ENCODE assay signal across 17 cellular contexts in the genomic region with DNA sequence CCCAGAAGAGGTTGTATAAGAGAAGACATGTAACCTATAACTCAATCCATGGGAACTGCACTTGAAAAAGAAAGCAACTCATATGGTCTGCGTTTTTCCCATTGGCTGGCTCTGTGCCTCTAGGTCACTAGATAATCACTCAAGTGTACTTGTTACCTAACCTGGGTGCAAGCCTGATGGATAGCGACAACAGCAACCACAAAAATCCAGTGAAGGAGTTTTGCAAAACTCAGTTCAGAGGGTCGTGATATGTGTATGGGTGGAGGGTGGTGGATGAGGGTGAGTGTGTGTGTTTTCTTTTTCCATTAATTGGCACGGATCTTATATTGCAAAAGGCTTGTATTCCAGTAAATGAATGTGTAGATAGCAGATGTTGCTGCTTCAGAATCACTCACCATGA.
"Had no signal": no experiment of that assay in that cellular context is flagged by ENCODE, and none has a peak within 500 bp of the region (broad histone marks: within the 10 kb centered on the region; RNA-seq: fewer than 3 reads in every experiment).

No MANE protein-coding gene starts in this region.

- H3K27me3 ChIP-seq: adrenal gland, heart right ventricle, upper lobe of left lung had no signal

- H3K27ac ChIP-seq: adrenal gland, heart right ventricle, left ventricle myocardium inferior, upper lobe of left lung had no signal

- H3K36me3 ChIP-seq: adrenal gland, heart right ventricle, left ventricle myocardium inferior, upper lobe of left lung had no signal

- H3K4me3 ChIP-seq: adrenal gland, heart right ventricle, left ventricle myocardium inferior, upper lobe of left lung had no signal

- ATAC-seq: activated T-helper 17 cell treated with anti-CD3 and anti-CD28 coated beads, Interleukin-2, amount 50 U/mL, for 72 hours; heart right ventricle had no signal

- H3K9me3 ChIP-seq: adrenal gland, upper lobe of left lung had no signal

- DNase-seq: activated B cell treated with CpG ODN at 0.5 μM for 24 hours; activated CD4-positive, alpha-beta T cell treated with anti-CD3 and anti-CD28 coated beads, Interleukin-2, amount 10 ng/mL, durations not matched to agents 24 days and 14 days; activated CD8-positive, alpha-beta memory T cell treated with anti-CD3 and anti-CD28 coated beads for 24 hours; activated naive CD4-positive, alpha-beta T cell treated with anti-CD3 and anti-CD28 coated beads for 36 hours; adrenal gland; caudate nucleus; effector memory CD4-positive, alpha-beta T cell; foreskin melanocyte; heart right ventricle; islet precursor cell; left ventricle myocardium inferior; nephron progenitor cell; stimulated activated CD4-positive, alpha-beta T cell treated with anti-CD3 and anti-CD28 coated beads, Interleukin-15, amount 100 ng/mL, for 24 hours; stimulated activated CD4-positive, alpha-beta T cell treated with anti-CD3 and anti-CD28 coated beads, Interleukin-4, amount 100 ng/mL, for 24 hours; T-helper 1 cell had no signal

- H3K4me1 ChIP-seq: adrenal gland, heart right ventricle, left ventricle myocardium inferior, upper lobe of left lung had no signal
